In the genomic region with DNA sequence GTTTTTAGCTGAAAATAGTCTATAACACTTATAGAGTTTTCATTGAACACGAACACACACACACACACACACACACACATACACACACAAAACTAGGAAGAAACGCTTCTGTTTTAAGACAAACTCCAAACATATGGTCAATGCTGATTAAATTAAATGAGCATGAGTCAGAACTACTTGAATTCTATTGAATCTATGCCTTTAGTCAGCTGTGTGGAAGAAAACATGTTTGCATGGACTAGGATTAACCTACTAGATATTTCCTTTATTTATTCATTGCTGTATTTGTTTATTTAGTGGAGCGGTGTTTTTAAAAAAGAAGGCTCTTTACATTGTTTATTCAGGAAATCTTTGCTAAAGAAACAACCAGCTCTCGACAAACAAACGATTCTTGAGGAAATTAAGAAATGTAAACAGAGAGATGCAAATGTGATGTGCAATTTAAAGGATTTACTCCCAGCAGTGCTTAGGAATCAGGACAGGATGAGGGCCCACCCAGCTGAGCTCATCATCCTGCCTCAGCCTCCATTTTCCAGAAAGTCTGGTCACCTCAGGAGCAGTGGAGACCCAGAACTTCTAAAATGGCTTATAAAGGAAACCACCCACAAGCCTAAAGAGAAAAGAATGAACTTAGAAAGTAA, we compare ENCODE assay signal across 22 cellular contexts.
A peak's percentile ranks its signal among the peaks of the same experiment; 100 is the strongest.
DNase-seq lines count a peak whose midpoint lies in the region; ATAC-seq, FAIRE-seq and TF ChIP-seq lines count a peak whose summit lies in the region.
"Had no signal": no experiment of that assay in that cellular context is flagged by ENCODE, and none has a peak within 500 bp of the region (broad histone marks: within the 10 kb centered on the region; RNA-seq: fewer than 3 reads in every experiment).

No MANE protein-coding gene starts in this region.

- H3K4me2 ChIP-seq in A549 (peak overlapping the region; percentile 62), SK-N-SH (no peak overlapping the region), hepatocyte (no peak overlapping the region)
- H3K4me2 ChIP-seq: GM23338 had no signal

- no peak overlapping the region for H3K4me3 ChIP-seq in A549
- no peak overlapping the region for H3K4me3 ChIP-seq in SK-N-SH (ENCODE audit: low read depth in 2 of 2, low read length in 1 of 2)
- H3K4me3 ChIP-seq in hepatocyte, result no peak overlapping the region
- no peak overlapping the region for H3K4me3 ChIP-seq in spleen
- H3K4me3 ChIP-seq: GM23338, uterus had no signal

- no peak for TF ChIP-seq POLR2A in A549 (IDR thresholded peaks at IDR 0.05; ENCODE audit: low read length)
- TF ChIP-seq POLR2A in spleen (IDR thresholded peaks at IDR 0.05), result no peak

- POLR2A ChIA-PET in A549 (lab: Yijun Ruan, JAX), result interaction anchor here (1.0 kb wide), 1 partner anchor 39 kb away, joined by 3 read pairs; no protein-coding TSS in a partner anchor
- POLR2A ChIA-PET in SK-N-SH (lab: Yijun Ruan, JAX), result no interaction called here
- POLR2A ChIA-PET in WTC11 (lab: Charles Lee), result no interaction called here

- DNase-seq in A549 (ENCODE audit: low read depth in 1 of 2, low spot score in 1 of 2), result peak in 1 of 2 experiments; percentile 33
- peak; percentile 65 for DNase-seq in EH (ENCODE audit: low read depth)
- DNase-seq in SK-N-SH, result no peak
- peak; percentile 20 for DNase-seq in fibroblast of peridontal ligament (ENCODE audit: extremely low read depth)
- no peak for DNase-seq in hepatocyte (ENCODE audit: low spot score)
- no peak for DNase-seq in WTC11 (ENCODE audit: low spot score)
- DNase-seq in spleen, result no peak
- no peak for DNase-seq in stimulated activated naive B cell treated with anti-CD40 and anti-IgM and Interleukin-4, amounts not matched to agents 10 μg/mL and 1 μg/mL and 100 μg/mL, for 72 hours
- DNase-seq: activated CD4-positive, alpha-beta T cell treated with anti-CD3 and anti-CD28 coated beads for 36 hours; CD4-positive, alpha-beta T cell; erythroblast; left ventricle myocardium superior; NCI-H1436; NCI-H2227 treated with DMSO at 0.1 percent for 48 hours; stimulated activated CD4-positive, alpha-beta T cell treated with anti-CD3 and anti-CD28 coated beads, Interleukin-12 subunit alpha, Interleukin-12 subunit beta, amount 100 ng/mL, for 4 hours; substantia nigra; uterus had no signal

- no peak overlapping the region for H3K27ac Mint-ChIP-seq in WTC11
- H3K27ac Mint-ChIP-seq in stimulated activated naive B cell treated with anti-CD40 and anti-IgM and Interleukin-4, amounts not matched to agents 10 μg/mL and 1 μg/mL and 100 μg/mL, for 72 hours, result no peak overlapping the region
- H3K27ac Mint-ChIP-seq: activated CD4-positive, alpha-beta T cell treated with anti-CD3 and anti-CD28 coated beads for 36 hours; activated T-helper 2 cell treated with anti-CD3 and anti-CD28 coated beads, Interferon-gamma antibody, Interleukin-2, Interleukin-4, amounts not matched to agents 10 μg/mL and 5 μg/mL and 100 μg/mL, durations not matched to agents 14 hours and 24 hours and 36 hours; CD4-positive, alpha-beta T cell; GM23338 had no signal

- H3K27me3 Mint-ChIP-seq in WTC11 (ENCODE audit: low read depth), result peaks cover 89% of the 10 kb centered on the region
- no peaks in the 10 kb centered on the region for H3K27me3 Mint-ChIP-seq in stimulated activated naive B cell treated with anti-CD40 and anti-IgM and Interleukin-4, amounts not matched to agents 10 μg/mL and 1 μg/mL and 100 μg/mL, for 72 hours
- H3K27me3 Mint-ChIP-seq: activated CD4-positive, alpha-beta T cell treated with anti-CD3 and anti-CD28 coated beads for 36 hours; CD4-positive, alpha-beta T cell had no signal

- H3K9me3 Mint-ChIP-seq in WTC11, result peaks cover 22% of the 10 kb centered on the region
- H3K9me3 Mint-ChIP-seq in stimulated activated naive B cell treated with anti-CD40 and anti-IgM and Interleukin-4, amounts not matched to agents 10 μg/mL and 1 μg/mL and 100 μg/mL, for 72 hours, result peaks cover 4% of the 10 kb centered on the region in 2 donors

- no peak overlapping the region for H3K4me3 Mint-ChIP-seq in WTC11
- no peak overlapping the region for H3K4me3 Mint-ChIP-seq in stimulated activated naive B cell treated with anti-CD40 and anti-IgM and Interleukin-4, amounts not matched to agents 10 μg/mL and 1 μg/mL and 100 μg/mL, for 72 hours
- H3K4me3 Mint-ChIP-seq: activated CD4-positive, alpha-beta T cell treated with anti-CD3 and anti-CD28 coated beads for 36 hours; CD4-positive, alpha-beta T cell; GM23338 had no signal

- H3K27me3 ChIP-seq in SK-N-SH (ENCODE audit: insufficient read depth) (no peaks in the 10 kb centered on the region; the same call in 1 of the 2 replicates), hepatocyte (no peaks in the 10 kb centered on the region), spleen (replicated peaks in 1 of 7) (no peaks in the 10 kb centered on the region)
- H3K27me3 ChIP-seq: neutrophil, uterus had no signal

- H3K9ac ChIP-seq in SK-N-SH, result no peak overlapping the region

- TF ChIP-seq CTCF in A549 (IDR thresholded peaks at IDR 0.05) (no peak), SK-N-SH (IDR thresholded peaks at IDR 0.05) (no peak), hepatocyte (IDR thresholded peaks at IDR 0.05; ENCODE audit: poor library complexity) (no peak), WTC11 (IDR thresholded peaks at IDR 0.05) (no peak), spleen (IDR thresholded peaks at IDR 0.05 in 8 of 11, conservative IDR thresholded peaks at IDR 0.05 in 3 of 11) (no peak)

- H3K79me2 ChIP-seq in SK-N-SH (ENCODE audit: insufficient read depth) (no peaks in the 10 kb centered on the region), hepatocyte (no peaks in the 10 kb centered on the region)

- WGBS in A549 (ENCODE audit: missing lambda C conversion rate), result 14% methylated on average over 5 of the region's 5 CpGs
- 4% methylated on average over 5 of the region's 5 CpGs for WGBS in SK-N-SH (ENCODE audit: low lambda C conversion rate)
- WGBS in hepatocyte (ENCODE audit: low lambda C conversion rate, missing lambda C conversion rate), result 48% methylated on average over 5 of the region's 5 CpGs
- 76 to 88% (median 82%) methylated on average over 5 of the region's 5 CpGs for WGBS in spleen, 5 donors

- peaks cover 36% of the 10 kb centered on the region for H3K4me1 ChIP-seq in A549
- H3K4me1 ChIP-seq in SK-N-SH (ENCODE audit: control insufficient read depth in 1 of 2, insufficient read depth in 2 of 2, low read depth in 1 of 2, low read length in 1 of 2), result peaks cover 0 to 2% of the 10 kb centered on the region in 2 experiments; a peak in 1 of 4 replicates
- no peaks in the 10 kb centered on the region for H3K4me1 ChIP-seq in hepatocyte (ENCODE audit: insufficient read depth)
- H3K4me1 ChIP-seq in spleen, result no peaks in the 10 kb centered on the region
- H3K4me1 ChIP-seq: uterus had no signal

- TF ChIP-seq RAD21 in A549 (conservative IDR thresholded peaks at IDR 0.05 in 1 of 2, IDR thresholded peaks at IDR 0.05 in 1 of 2) (0 out of 5 replicates have a peak, but pooled peaks have one; percentile 2 to 12), SK-N-SH (IDR thresholded peaks at IDR 0.05; ENCODE audit: low read length) (no peak)

- H3K9me3 ChIP-seq in A549, result no peaks in the 10 kb centered on the region
- no peaks in the 10 kb centered on the region for H3K9me3 ChIP-seq in SK-N-SH
- no peaks in the 10 kb centered on the region for H3K9me3 ChIP-seq in hepatocyte (ENCODE audit: low read depth)
- H3K9me3 ChIP-seq in spleen, result peaks cover 0 to 3% (median 0%) of the 10 kb centered on the region in 8 donors
- H3K9me3 ChIP-seq: neutrophil, uterus had no signal

- H3K27ac ChIP-seq in A549, result peak overlapping the region; percentile 24 to 29
- H3K27ac ChIP-seq in SK-N-SH (ENCODE audit: low read depth in 2 of 2, low read length in 1 of 2), result peak overlapping the region in 1 of 2 experiments; percentile 26; a peak in 1 of 4 replicates
- no peak overlapping the region for H3K27ac ChIP-seq in hepatocyte
- no peak overlapping the region for H3K27ac ChIP-seq in spleen
- H3K27ac ChIP-seq: neutrophil, uterus had no signal

- TF ChIP-seq EP300 in A549 (IDR thresholded peaks at IDR 0.05) (no peak), SK-N-SH (IDR thresholded peaks at IDR 0.05; ENCODE audit: borderline replicate concordance in 1 of 2, low read depth in 1 of 2, low read length in 1 of 2) (no peak)

- intact Hi-C loops in spleen (cut with DNase I; ENCODE audit: low total_unique reads), result no loop called here

- H3K36me3 ChIP-seq in SK-N-SH (replicated peaks in 1 of 2; ENCODE audit: control insufficient read depth in 1 of 2, insufficient read depth in 2 of 2, low read length in 1 of 2), result no peaks in the 10 kb centered on the region
- H3K36me3 ChIP-seq in hepatocyte (replicated peaks; ENCODE audit: insufficient read depth, low read depth), result no peaks in the 10 kb centered on the region
- H3K36me3 ChIP-seq in spleen, result no peaks in the 10 kb centered on the region
- H3K36me3 ChIP-seq: neutrophil, uterus had no signal

- ATAC-seq in A549 (peak in 1 of 2 experiments; percentile 74; a peak in 3 of 6 replicates), WTC11 (no peak)
- no peak for ATAC-seq in stimulated activated naive B cell treated with anti-CD40 and anti-IgM and Interleukin-4, amounts not matched to agents 10 μg/mL and 1 μg/mL and 100 μg/mL, for 72 hours (replicated peaks)
- ATAC-seq: activated CD4-positive, alpha-beta T cell treated with anti-CD3 and anti-CD28 coated beads for 36 hours; GM23338; HepG2; left ventricle myocardium superior had no signal

- peaks cover 11% of the 10 kb centered on the region for H3K4me1 Mint-ChIP-seq in WTC11
- no peaks in the 10 kb centered on the region for H3K4me1 Mint-ChIP-seq in stimulated activated naive B cell treated with anti-CD40 and anti-IgM and Interleukin-4, amounts not matched to agents 10 μg/mL and 1 μg/mL and 100 μg/mL, for 72 hours
- H3K4me1 Mint-ChIP-seq: activated CD4-positive, alpha-beta T cell treated with anti-CD3 and anti-CD28 coated beads for 36 hours had no signal

- no peaks in the 10 kb centered on the region for H4K20me1 ChIP-seq in SK-N-SH (ENCODE audit: insufficient read depth)
- no peaks in the 10 kb centered on the region for H4K20me1 ChIP-seq in hepatocyte (ENCODE audit: insufficient read depth, poor library complexity, severe bottlenecking)

- H3K36me3 Mint-ChIP-seq in WTC11, result peaks cover 8% of the 10 kb centered on the region
- no peaks in the 10 kb centered on the region for H3K36me3 Mint-ChIP-seq in stimulated activated naive B cell treated with anti-CD40 and anti-IgM and Interleukin-4, amounts not matched to agents 10 μg/mL and 1 μg/mL and 100 μg/mL, for 72 hours

- no peaks in the 10 kb centered on the region for H3F3A ChIP-seq in SK-N-SH (replicated peaks; ENCODE audit: insufficient read depth)

- H3K9me2 ChIP-seq in SK-N-SH, result no peaks in the 10 kb centered on the region
- no peaks in the 10 kb centered on the region for H3K9me2 ChIP-seq in hepatocyte (replicated peaks; ENCODE audit: insufficient read depth)

- H2AFZ ChIP-seq in SK-N-SH (ENCODE audit: low read depth) (no peak overlapping the region), hepatocyte (no peak overlapping the region)
- H2AFZ ChIP-seq: GM23338 had no signal

- FAIRE-seq in A549 (lab: Jason Lieb, UNC), result peak; percentile 89
- FAIRE-seq: bronchial epithelial cell, HepG2 had no signal

- CTCF ChIA-PET in A549 (lab: Yijun Ruan, JAX), result interaction anchor here (0.5 kb wide), 1 partner anchor 73 kb away, joined by 3 read pairs; no protein-coding TSS in a partner anchor
- CTCF ChIA-PET in SK-N-SH (lab: Yijun Ruan, JAX), result interaction anchor here (1.4 kb wide), 1 partner anchor 17 kb away, joined by 4 read pairs; no protein-coding TSS in a partner anchor
- CTCF ChIA-PET in WTC11 (lab: Charles Lee), result no interaction called here

Comparison
In these comparisons a context has a peak if more than half of its experiments do, and no peak if none do; other contexts are left out.
1. DNase-seq: peak in EH (single experiment) and fibroblast of peridontal ligament (single experiment); none in SK-N-SH (single experiment), hepatocyte (single experiment), WTC11 (single experiment), spleen (single experiment) and stimulated activated naive B cell treated with anti-CD40 and anti-IgM and Interleukin-4, amounts not matched to agents 10 μg/mL and 1 μg/mL and 100 μg/mL, for 72 hours (single experiment).
2. H3K27ac ChIP-seq: peak in A549 (2 of 2); none in hepatocyte (single experiment) and spleen (0 of 8).